In the genomic region with DNA sequence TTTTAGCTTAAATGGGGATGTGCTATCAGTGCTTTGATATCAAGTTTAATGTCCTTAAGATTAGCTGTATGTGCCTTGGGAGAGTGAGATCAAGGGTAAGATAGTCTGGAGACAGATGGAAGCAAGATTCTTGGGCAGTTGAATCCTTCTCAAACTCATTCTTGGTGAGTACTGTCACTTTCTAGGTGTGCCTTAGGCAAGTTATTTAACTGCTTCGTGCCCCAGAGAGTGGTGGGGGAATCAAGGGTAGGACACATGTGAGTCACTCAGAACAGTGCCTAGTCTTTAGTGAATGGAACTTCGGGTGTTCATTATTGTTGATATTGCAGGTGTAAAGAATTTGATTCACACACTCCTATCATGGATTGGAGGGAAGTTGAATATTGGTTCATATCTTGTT, we compare ENCODE assay signal across 19 cellular contexts.
"Had no signal": no experiment of that assay in that cellular context is flagged by ENCODE, and none has a peak within 500 bp of the region (broad histone marks: within the 10 kb centered on the region; RNA-seq: fewer than 3 reads in every experiment).

No MANE protein-coding gene starts in this region.

- H3K27ac ChIP-seq: PC-9, VCaP had no signal

- H3K27ac Mint-ChIP-seq: activated CD4-positive, alpha-beta memory T cell treated with anti-CD3 and anti-CD28 coated beads for 36 hours; activated CD4-positive, alpha-beta T cell treated with anti-CD3 and anti-CD28 coated beads, Interleukin-2, amount 10 ng/mL, durations not matched to agents 7 days and 5 days; activated naive CD4-positive, alpha-beta T cell treated with anti-CD3 and anti-CD28 coated beads, Interleukin-2, amount 10 ng/mL, durations not matched to agents 7 days and 5 days; activated naive CD8-positive, alpha-beta T cell treated with anti-CD3 and anti-CD28 coated beads for 36 hours; activated T-cell treated with anti-CD3 and anti-CD28 coated beads, Interleukin-2, amount 50 U/mL, for 72 hours; activated T-helper 2 cell treated with anti-CD3 and anti-CD28 coated beads, Interferon-gamma antibody, Interleukin-2, Interleukin-4, amounts not matched to agents 10 μg/mL and 5 μg/mL and 100 μg/mL, durations not matched to agents 14 hours and 24 hours and 36 hours had no signal

- H3K36me3 Mint-ChIP-seq: activated CD4-positive, alpha-beta memory T cell treated with anti-CD3 and anti-CD28 coated beads for 36 hours; activated naive CD4-positive, alpha-beta T cell treated with anti-CD3 and anti-CD28 coated beads, Interleukin-2, amount 10 ng/mL, durations not matched to agents 7 days and 5 days; activated naive CD8-positive, alpha-beta T cell treated with anti-CD3 and anti-CD28 coated beads for 36 hours had no signal

- H3K4me2 ChIP-seq: PC-9 had no signal

- ATAC-seq: activated T-cell treated with anti-CD3 and anti-CD28 coated beads, Interleukin-2, amount 50 U/mL, for 72 hours had no signal

- H3K4me1 Mint-ChIP-seq: activated CD4-positive, alpha-beta T cell treated with anti-CD3 and anti-CD28 coated beads, Interleukin-2, amount 10 ng/mL, durations not matched to agents 7 days and 5 days; activated naive CD4-positive, alpha-beta T cell treated with anti-CD3 and anti-CD28 coated beads, Interleukin-2, amount 10 ng/mL, durations not matched to agents 7 days and 5 days; activated naive CD8-positive, alpha-beta T cell treated with anti-CD3 and anti-CD28 coated beads for 36 hours had no signal

- DNase-seq: activated CD4-positive, alpha-beta memory T cell treated with anti-CD3 and anti-CD28 coated beads for 36 hours; activated CD4-positive, alpha-beta T cell treated with anti-CD3 and anti-CD28 coated beads, Interleukin-2, amount 10 ng/mL, durations not matched to agents 7 days and 5 days; activated CD4-positive, CD25-positive, alpha-beta regulatory T cell; activated gamma-delta T cell treated with Interleukin-2 at 50 U/mL for 16 hours; activated naive CD4-positive, alpha-beta T cell treated with anti-CD3 and anti-CD28 coated beads, Interleukin-2, amount 10 ng/mL, durations not matched to agents 7 days and 5 days; activated naive CD8-positive, alpha-beta T cell treated with anti-CD3 and anti-CD28 coated beads for 36 hours; activated T-cell treated with anti-CD3 and anti-CD28 coated beads, Interleukin-2, amount 50 U/mL, for 72 hours; caudate nucleus; MM.1S; NCI-H1105; NCI-H1436; NCI-H1694 treated with DMSO at 0.1 percent for 48 hours; NCI-H2081; NCI-H510A treated with DMSO at 0.1 percent for 48 hours; PC-9; SIG-M5; T-helper 1 cell had no signal

- H3K4me3 Mint-ChIP-seq: activated CD4-positive, alpha-beta memory T cell treated with anti-CD3 and anti-CD28 coated beads for 36 hours; activated CD4-positive, alpha-beta T cell treated with anti-CD3 and anti-CD28 coated beads, Interleukin-2, amount 10 ng/mL, durations not matched to agents 7 days and 5 days; activated naive CD4-positive, alpha-beta T cell treated with anti-CD3 and anti-CD28 coated beads, Interleukin-2, amount 10 ng/mL, durations not matched to agents 7 days and 5 days; activated naive CD8-positive, alpha-beta T cell treated with anti-CD3 and anti-CD28 coated beads for 36 hours; activated T-cell treated with anti-CD3 and anti-CD28 coated beads, Interleukin-2, amount 50 U/mL, for 72 hours had no signal

- H3K4me3 ChIP-seq: PC-9 had no signal

- H3K9me3 Mint-ChIP-seq: activated CD4-positive, alpha-beta memory T cell treated with anti-CD3 and anti-CD28 coated beads for 36 hours; activated CD4-positive, alpha-beta T cell treated with anti-CD3 and anti-CD28 coated beads, Interleukin-2, amount 10 ng/mL, durations not matched to agents 7 days and 5 days; activated naive CD8-positive, alpha-beta T cell treated with anti-CD3 and anti-CD28 coated beads for 36 hours; activated T-cell treated with anti-CD3 and anti-CD28 coated beads, Interleukin-2, amount 50 U/mL, for 72 hours; activated T-helper 2 cell treated with anti-CD3 and anti-CD28 coated beads, Interferon-gamma antibody, Interleukin-2, Interleukin-4, amounts not matched to agents 10 μg/mL and 5 μg/mL and 100 μg/mL, durations not matched to agents 14 hours and 24 hours and 36 hours had no signal

- H3K27me3 Mint-ChIP-seq: activated CD4-positive, alpha-beta memory T cell treated with anti-CD3 and anti-CD28 coated beads for 36 hours; activated CD4-positive, alpha-beta T cell treated with anti-CD3 and anti-CD28 coated beads, Interleukin-2, amount 10 ng/mL, durations not matched to agents 7 days and 5 days; activated naive CD4-positive, alpha-beta T cell treated with anti-CD3 and anti-CD28 coated beads, Interleukin-2, amount 10 ng/mL, durations not matched to agents 7 days and 5 days; activated naive CD8-positive, alpha-beta T cell treated with anti-CD3 and anti-CD28 coated beads for 36 hours had no signal
